Comparison of ENCODE assay signal across 37 cellular contexts in genomic region chr17:3022197-3022596, GRCh38. TPM values are rescaled to one million over a fixed set of nuclear protein-coding genes. Genes with fewer than 3 reads are reported as not detected.
"Had no signal": no experiment of that assay in that cellular context is flagged by ENCODE, and none has a peak within 500 bp of the region (broad histone marks: within the 10 kb centered on the region; RNA-seq: fewer than 3 reads in every experiment).

No MANE protein-coding gene starts in this region.

- H3K27ac Mint-ChIP-seq: activated B cell treated with CpG ODN at 0.5 μM for 24 hours; activated CD4-positive, alpha-beta memory T cell treated with anti-CD3 and anti-CD28 coated beads for 36 hours; activated CD4-positive, alpha-beta T cell treated with anti-CD3 and anti-CD28 coated beads, Interleukin-2, amount 10 ng/mL, durations not matched to agents 24 days and 14 days; activated CD8-positive, alpha-beta T cell treated with anti-CD3 and anti-CD28 coated beads for 36 hours; activated naive CD4-positive, alpha-beta T cell treated with anti-CD3 and anti-CD28 coated beads for 36 hours; activated naive CD4-positive, alpha-beta T cell treated with anti-CD3 and anti-CD28 coated beads, Interleukin-2, amount 50 U/mL, for 72 hours; activated naive CD8-positive, alpha-beta T cell treated with anti-CD3 and anti-CD28 coated beads for 36 hours; activated T-cell treated with anti-CD3 and anti-CD28 coated beads, Interleukin-2, amount 50 U/mL, for 72 hours; activated T-helper 1 cell treated with anti-CD3 and anti-CD28 coated beads, Interleukin-12 subunit alpha, Interleukin-12 subunit beta, Interleukin-2, Interleukin-4 antibody, amounts not matched to agents 30 ng/mL and 10 ng/mL and 1 ng/mL, durations not matched to agents 14 hours and 24 hours and 36 hours; activated T-helper 17 cell treated with anti-CD3 and anti-CD28 coated beads, Interleukin-2, amount 50 U/mL, for 72 hours; T-helper 1 cell treated with Interleukin-12 subunit alpha and Interleukin-12 subunit beta and Interleukin-4 antibody, amounts not matched to agents 30 μg/mL and 1 μg/mL, for 36 hours; T-helper 2 cell treated with Interferon-gamma antibody and Interleukin-4, amounts not matched to agents 5 μg/mL and 100 μg/mL, for 36 hours had no signal

- H3K4me3 ChIP-seq: adrenal gland, body of pancreas, breast epithelium had no signal

- ATAC-seq: activated CD8-positive, alpha-beta T cell treated with anti-CD3 and anti-CD28 coated beads for 36 hours; activated naive CD4-positive, alpha-beta T cell treated with anti-CD3 and anti-CD28 coated beads, Interleukin-2, amount 50 U/mL, for 72 hours; activated T-cell treated with anti-CD3 and anti-CD28 coated beads, Interleukin-2, amount 50 U/mL, for 4 hours; activated T-cell treated with anti-CD3 and anti-CD28 coated beads, Interleukin-2, amount 50 U/mL, for 72 hours; activated T-helper 17 cell treated with anti-CD3 and anti-CD28 coated beads, Interleukin-2, amount 50 U/mL, for 72 hours; body of pancreas had no signal

- DNase-seq: activated B cell treated with CpG ODN at 0.5 μM for 24 hours; activated CD4-positive, alpha-beta memory T cell treated with anti-CD3 and anti-CD28 coated beads for 36 hours; activated CD4-positive, alpha-beta T cell treated with anti-CD3 and anti-CD28 coated beads for 4 hours; activated CD4-positive, alpha-beta T cell treated with anti-CD3 and anti-CD28 coated beads, Interleukin-2, amount 10 ng/mL, durations not matched to agents 24 days and 14 days; activated CD4-positive, alpha-beta T cell treated with anti-CD3 and anti-CD28 coated beads, Interleukin-2, amount 50 U/mL, for 1 hour; activated CD4-positive, alpha-beta T cell treated with anti-CD3 and anti-CD28 coated beads, Interleukin-2, amount 50 U/mL, for 4 hours; activated CD4-positive, CD25-positive, alpha-beta regulatory T cell treated with anti-CD3 and anti-CD28 coated beads, Interleukin-2, amount 50 U/mL, for 72 hours; activated CD8-positive, alpha-beta memory T cell treated with anti-CD3 and anti-CD28 coated beads, Interleukin-2, amount 50 U/mL, for 4 hours; activated CD8-positive, alpha-beta T cell treated with anti-CD3 and anti-CD28 coated beads for 36 hours; activated gamma-delta T cell treated with Interleukin-2 at 50 U/mL for 16 hours; activated naive CD4-positive, alpha-beta T cell; activated naive CD4-positive, alpha-beta T cell treated with anti-CD3 and anti-CD28 coated beads for 36 hours; activated naive CD4-positive, alpha-beta T cell treated with anti-CD3 and anti-CD28 coated beads, Interleukin-2, amount 50 U/mL, for 16 hours; activated naive CD8-positive, alpha-beta T cell treated with anti-CD3 and anti-CD28 coated beads for 36 hours; activated T-cell treated with anti-CD3 and anti-CD28 coated beads for 4 hours; activated T-cell treated with anti-CD3 and anti-CD28 coated beads, Interleukin-2, amount 50 U/mL, for 1 hour; activated T-cell treated with anti-CD3 and anti-CD28 coated beads, Interleukin-2, amount 50 U/mL, for 4 hours; activated T-cell treated with anti-CD3 and anti-CD28 coated beads, Interleukin-2, amount 50 U/mL, for 72 hours; adrenal gland; amniotic stem cell; body of pancreas; brain microvascular endothelial cell; central memory CD4-positive, alpha-beta T cell; T-helper 2 cell; T-helper 9 cell had no signal

- H3K4me1 Mint-ChIP-seq: activated B cell treated with CpG ODN at 0.5 μM for 24 hours; activated CD4-positive, alpha-beta T cell treated with anti-CD3 and anti-CD28 coated beads, Interleukin-2, amount 10 ng/mL, durations not matched to agents 24 days and 14 days; activated naive CD8-positive, alpha-beta T cell treated with anti-CD3 and anti-CD28 coated beads for 36 hours; activated T-helper 17 cell treated with anti-CD3 and anti-CD28 coated beads, Interleukin-2, amount 50 U/mL, for 72 hours had no signal

- H3K27me3 ChIP-seq: adrenal gland, body of pancreas, brain microvascular endothelial cell, breast epithelium had no signal

- H3K4me3 Mint-ChIP-seq: activated B cell treated with CpG ODN at 0.5 μM for 24 hours; activated CD4-positive, alpha-beta memory T cell treated with anti-CD3 and anti-CD28 coated beads for 36 hours; activated CD4-positive, alpha-beta T cell treated with anti-CD3 and anti-CD28 coated beads, Interleukin-2, amount 10 ng/mL, durations not matched to agents 24 days and 14 days; activated CD8-positive, alpha-beta T cell treated with anti-CD3 and anti-CD28 coated beads for 36 hours; activated naive CD4-positive, alpha-beta T cell treated with anti-CD3 and anti-CD28 coated beads for 36 hours; activated naive CD8-positive, alpha-beta T cell treated with anti-CD3 and anti-CD28 coated beads for 36 hours; activated T-cell treated with anti-CD3 and anti-CD28 coated beads, Interleukin-2, amount 50 U/mL, for 4 hours; activated T-cell treated with anti-CD3 and anti-CD28 coated beads, Interleukin-2, amount 50 U/mL, for 72 hours; activated T-helper 1 cell treated with anti-CD3 and anti-CD28 coated beads, Interleukin-12 subunit alpha, Interleukin-12 subunit beta, Interleukin-2, Interleukin-4 antibody, amounts not matched to agents 30 ng/mL and 10 ng/mL and 1 ng/mL, durations not matched to agents 14 hours and 24 hours and 36 hours; activated T-helper 17 cell treated with anti-CD3 and anti-CD28 coated beads, Interleukin-2, amount 50 U/mL, for 72 hours; T-helper 1 cell treated with Interleukin-12 subunit alpha and Interleukin-12 subunit beta and Interleukin-4 antibody, amounts not matched to agents 30 μg/mL and 1 μg/mL, for 36 hours; T-helper 2 cell treated with Interferon-gamma antibody and Interleukin-4, amounts not matched to agents 5 μg/mL and 100 μg/mL, for 36 hours had no signal

- H3K27me3 Mint-ChIP-seq: activated B cell treated with CpG ODN at 0.5 μM for 24 hours; activated CD4-positive, alpha-beta memory T cell treated with anti-CD3 and anti-CD28 coated beads for 36 hours; activated CD4-positive, alpha-beta T cell treated with anti-CD3 and anti-CD28 coated beads, Interleukin-2, amount 10 ng/mL, durations not matched to agents 24 days and 14 days; activated CD8-positive, alpha-beta T cell treated with anti-CD3 and anti-CD28 coated beads for 36 hours; activated naive CD8-positive, alpha-beta T cell treated with anti-CD3 and anti-CD28 coated beads for 36 hours; activated T-helper 17 cell treated with anti-CD3 and anti-CD28 coated beads, Interleukin-2, amount 50 U/mL, for 72 hours had no signal

- H3K27ac ChIP-seq: adrenal gland, body of pancreas, brain microvascular endothelial cell, breast epithelium, VCaP had no signal

- H3K4me1 ChIP-seq: adrenal gland, body of pancreas, breast epithelium had no signal

- H3K9me3 ChIP-seq: body of pancreas had no signal

- H3K36me3 ChIP-seq: adrenal gland, brain microvascular endothelial cell, breast epithelium had no signal

RNA-seq across cellular contexts. Expression of gene OR1D5, which starts 41.2 kb away (rescaled TPM):
- total RNA-seq: activated B cell treated with CpG ODN at 0.5 μM for 24 hours; activated CD4-positive, alpha-beta memory T cell treated with anti-CD3 and anti-CD28 coated beads for 36 hours; activated CD4-positive, alpha-beta T cell treated with anti-CD3 and anti-CD28 coated beads, Interleukin-2, amount 10 ng/mL, durations not matched to agents 24 days and 14 days; activated CD8-positive, alpha-beta memory T cell treated with anti-CD3 and anti-CD28 coated beads for 36 hours; activated CD8-positive, alpha-beta T cell treated with anti-CD3 and anti-CD28 coated beads for 36 hours; activated naive CD4-positive, alpha-beta T cell treated with anti-CD3 and anti-CD28 coated beads for 36 hours; activated naive CD4-positive, alpha-beta T cell treated with anti-CD3 and anti-CD28 coated beads, Interleukin-2, amount 50 U/mL, for 72 hours; activated naive CD8-positive, alpha-beta T cell treated with anti-CD3 and anti-CD28 coated beads for 36 hours; activated T-cell treated with anti-CD3 and anti-CD28 coated beads, Interleukin-2, amount 50 U/mL, for 4 hours; activated T-cell treated with anti-CD3 and anti-CD28 coated beads, Interleukin-2, amount 50 U/mL, for 72 hours; activated T-helper 1 cell treated with anti-CD3 and anti-CD28 coated beads, Interleukin-12 subunit alpha, Interleukin-12 subunit beta, Interleukin-2, Interleukin-4 antibody, amounts not matched to agents 30 ng/mL and 10 ng/mL and 1 ng/mL, durations not matched to agents 14 hours and 24 hours and 36 hours; activated T-helper 17 cell treated with anti-CD3 and anti-CD28 coated beads, Interleukin-2, amount 50 U/mL, for 72 hours; adrenal gland; aorta; astrocyte; body of pancreas; breast epithelium; cardiac septum; cerebellum had no signal
- polyA plus RNA-seq: adrenal gland, aorta had no signal
